Comparison of ENCODE assay signal across 30 cellular contexts in the genomic region with DNA sequence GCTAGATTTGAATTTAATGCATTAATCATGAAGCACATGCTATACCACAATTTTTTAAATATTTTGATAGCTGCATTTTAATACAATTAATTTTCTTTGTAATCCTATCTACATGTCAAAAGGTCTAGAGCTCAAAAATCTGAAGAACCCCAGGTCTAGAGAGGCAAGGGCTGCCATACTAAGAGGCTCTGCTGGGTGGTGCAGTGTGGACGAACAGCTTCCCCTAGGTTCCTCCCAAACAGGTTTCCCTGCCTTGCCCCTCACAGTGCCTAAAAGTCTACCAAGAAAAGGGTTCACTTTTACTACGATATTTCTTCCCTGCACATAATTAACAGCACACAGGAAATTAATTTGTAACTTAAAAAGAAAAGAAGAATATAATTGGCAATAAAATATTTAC.
"Had no signal": no experiment of that assay in that cellular context is flagged by ENCODE, and none has a peak within 500 bp of the region (broad histone marks: within the 10 kb centered on the region; RNA-seq: fewer than 3 reads in every experiment).

No MANE protein-coding gene starts in this region.

- H3K4me3 ChIP-seq: adrenal gland, body of pancreas, breast epithelium had no signal

- H3K27ac ChIP-seq: adrenal gland, body of pancreas, brain microvascular endothelial cell, breast epithelium, VCaP had no signal

- H3K27me3 ChIP-seq: adrenal gland, body of pancreas, brain microvascular endothelial cell, breast epithelium had no signal

- DNase-seq: activated CD4-positive, alpha-beta memory T cell treated with anti-CD3 and anti-CD28 coated beads, Interleukin-2, amount 10 ng/mL, durations not matched to agents 7 days and 5 days; activated CD4-positive, alpha-beta T cell treated with anti-CD3 and anti-CD28 coated beads for 1 hour; activated CD4-positive, alpha-beta T cell treated with anti-CD3 and anti-CD28 coated beads for 36 hours; activated CD4-positive, alpha-beta T cell treated with anti-CD3 and anti-CD28 coated beads for 48 hours; activated CD4-positive, alpha-beta T cell treated with anti-CD3 and anti-CD28 coated beads, Interleukin-2, amount 10 ng/mL, durations not matched to agents 7 days and 5 days; activated CD4-positive, alpha-beta T cell treated with anti-CD3 and anti-CD28 coated beads, Interleukin-2, amount 50 U/mL, for 48 hours; activated CD4-positive, CD25-positive, alpha-beta regulatory T cell; activated CD8-positive, alpha-beta memory T cell treated with anti-CD3 and anti-CD28 coated beads for 24 hours; activated CD8-positive, alpha-beta memory T cell treated with anti-CD3 and anti-CD28 coated beads, Interleukin-2, amount 10 ng/mL, durations not matched to agents 7 days and 5 days; activated CD8-positive, alpha-beta memory T cell treated with anti-CD3 and anti-CD28 coated beads, Interleukin-2, amount 50 U/mL, for 48 hours; activated CD8-positive, alpha-beta T cell treated with anti-CD3 and anti-CD28 coated beads, Interleukin-2, amount 10 ng/mL, durations not matched to agents 7 days and 5 days; activated effector memory CD4-positive, alpha-beta T cell treated with anti-CD3 and anti-CD28 coated beads, Interleukin-2, amount 50 U/mL, for 16 hours; activated gamma-delta T cell treated with Interleukin-2 at 50 U/mL for 16 hours; activated naive CD4-positive, alpha-beta T cell; activated naive CD4-positive, alpha-beta T cell treated with anti-CD3 and anti-CD28 coated beads for 36 hours; activated naive CD4-positive, alpha-beta T cell treated with anti-CD3 and anti-CD28 coated beads, Interleukin-2, amount 50 U/mL, for 16 hours; activated naive CD8-positive, alpha-beta T cell treated with anti-CD3 and anti-CD28 coated beads for 36 hours; activated T-cell treated with anti-CD3 and anti-CD28 coated beads, Interleukin-2, amount 50 U/mL, for 24 hours; activated T-cell treated with anti-CD3 and anti-CD28 coated beads, Interleukin-2, amount 50 U/mL, for 48 hours; adrenal gland; amniotic stem cell; aorta; body of pancreas; brain microvascular endothelial cell; central memory CD4-positive, alpha-beta T cell; T-helper 1 cell; T-helper 2 cell; T-helper 9 cell had no signal

- H3K4me1 ChIP-seq: adrenal gland, body of pancreas, breast epithelium had no signal

- H3K9me3 ChIP-seq: adrenal gland, body of pancreas had no signal

- H3K36me3 ChIP-seq: adrenal gland, brain microvascular endothelial cell, breast epithelium had no signal
